Comparison of ENCODE assay signal across 14 cellular contexts in genomic region chr7:157692156-157693011, GRCh38.
DNase-seq lines count a peak whose midpoint lies in the region; ATAC-seq, FAIRE-seq and TF ChIP-seq lines count a peak whose summit lies in the region.
"Had no signal": no experiment of that assay in that cellular context is flagged by ENCODE, and none has a peak within 500 bp of the region (broad histone marks: within the 10 kb centered on the region; RNA-seq: fewer than 3 reads in every experiment).

No MANE protein-coding gene starts in this region.

- intact Hi-C loops in endothelial cell of umbilical vein (cut with micrococcal nuclease) = no loop called here

- TF ChIP-seq CTCF in endothelial cell of umbilical vein (IDR thresholded peaks at IDR 0.05; ENCODE audit: extremely low read depth in 1 of 2, insufficient read depth in 1 of 2, low read depth in 1 of 2, low read length in 2 of 2) (no peak), osteoblast (IDR thresholded peaks at IDR 0.05; ENCODE audit: extremely low read depth, low read depth, low read length) (no peak)

- H4K20me1 ChIP-seq in endothelial cell of umbilical vein (replicated peaks; ENCODE audit: control insufficient read depth, extremely low read depth, insufficient read depth, low read length) (no peaks in the 10 kb centered on the region), osteoblast (ENCODE audit: insufficient read depth, low read length) (no peaks in the 10 kb centered on the region)

- H3K27me3 ChIP-seq in endothelial cell of umbilical vein (ENCODE audit: control insufficient read depth in 2 of 2, insufficient read depth in 2 of 2, low read length in 2 of 2) (peaks cover 45 to 64% of the 10 kb centered on the region in 2 experiments), osteoblast (ENCODE audit: insufficient read depth, low read length) (peaks cover 18% of the 10 kb centered on the region)

- H3K79me2 ChIP-seq in endothelial cell of umbilical vein (ENCODE audit: control insufficient read depth, insufficient read depth, low read length) (no peaks in the 10 kb centered on the region), osteoblast (ENCODE audit: insufficient read depth, low read length) (no peaks in the 10 kb centered on the region)

- H2AFZ ChIP-seq in endothelial cell of umbilical vein (ENCODE audit: low read depth, low read length) = no peak overlapping the region
- H2AFZ ChIP-seq in osteoblast (ENCODE audit: low read length) = no peak overlapping the region

- H3K27ac ChIP-seq in KOPT-K1 (ENCODE audit: low read depth, low read length, poor library complexity, severe bottlenecking) = peak overlapping the region; percentile 57
- H3K27ac ChIP-seq in endothelial cell of umbilical vein (ENCODE audit: insufficient read depth, low read depth, low read length) = no peak overlapping the region
- H3K27ac ChIP-seq in osteoblast (ENCODE audit: low read depth, low read length) = no peak overlapping the region
- H3K27ac ChIP-seq: A549, KMS-11, tibial nerve had no signal

- CTCF ChIA-PET in endothelial cell of umbilical vein (lab: Charles Lee) = no interaction called here

- POLR2A ChIA-PET in endothelial cell of umbilical vein (lab: Charles Lee) = no interaction called here

- no peak for TF ChIP-seq POLR2A in endothelial cell of umbilical vein (IDR thresholded peaks at IDR 0.05; ENCODE audit: low read depth, low read length)

- no peak for ATAC-seq in GM19395 (IDR thresholded peaks at IDR 0.05; ENCODE audit: unreplicated experiment)

- no peak for FAIRE-seq in endothelial cell of umbilical vein (lab: Jason Lieb, UNC)
- FAIRE-seq: A549 had no signal

- no peak overlapping the region for H3K4me2 ChIP-seq in endothelial cell of umbilical vein (ENCODE audit: insufficient read depth, low read length)
- H3K4me2 ChIP-seq in osteoblast (ENCODE audit: insufficient read depth, low read length) = no peak overlapping the region
- H3K4me2 ChIP-seq: A549, KMS-11 had no signal

- BruUV-seq in endothelial cell of umbilical vein (replicated peaks; lab: Mats Ljungman, UMichigan) = no TSS peak

- H3K9me1 ChIP-seq in endothelial cell of umbilical vein (replicated peaks; ENCODE audit: control insufficient read depth, extremely low read depth, insufficient read depth, low read length) = no peaks in the 10 kb centered on the region

- peak; percentile 19 for DNase-seq in NCI-H748 (lab: John Stamatoyannopoulos, UW; ENCODE audit: unreplicated experiment)
- DNase-seq in NCI-H748 treated with DMSO at 0.1 percent for 48 hours (lab: John Stamatoyannopoulos, UW) = no peak
- no peak for DNase-seq in endothelial cell of umbilical vein (ENCODE audit: low read depth, low spot score)
- peak; percentile 78 for DNase-seq in osteoblast (ENCODE audit: insufficient read length, low spot score, missing footprints)
- DNase-seq in stimulated activated CD4-positive, alpha-beta T cell treated with anti-CD3 and anti-CD28 coated beads, Interleukin-4, amount 100 ng/mL, for 24 hours = no peak
- no peak for DNase-seq in DMS114 treated with DMSO at 0.1 percent for 48 hours (lab: John Stamatoyannopoulos, UW; ENCODE audit: unreplicated experiment)
- DNase-seq: activated CD8-positive, alpha-beta memory T cell treated with anti-CD3 and anti-CD28 coated beads, Interleukin-2, amount 50 U/mL, for 4 hours; NCI-H524 treated with DMSO at 0.1 percent for 48 hours; SHP77 treated with DMSO at 0.1 percent for 48 hours had no signal

- H3K4me1 ChIP-seq in endothelial cell of umbilical vein (ENCODE audit: control insufficient read depth, extremely low read depth, insufficient read depth, low read length) (no peaks in the 10 kb centered on the region), osteoblast (ENCODE audit: insufficient read depth, low read length) (no peaks in the 10 kb centered on the region)
- H3K4me1 ChIP-seq: A549 had no signal

- H3K9ac ChIP-seq in endothelial cell of umbilical vein (replicated peaks; ENCODE audit: extremely low read depth, insufficient read depth, low read length) = no peak overlapping the region
- H3K9ac ChIP-seq: KMS-11 had no signal

- H3K4me3 ChIP-seq in endothelial cell of umbilical vein (replicated peaks in 1 of 3; ENCODE audit: insufficient read depth in 1 of 3, low read depth in 1 of 3, low read length in 3 of 3) (no peak overlapping the region), osteoblast (ENCODE audit: insufficient read depth, low read length) (no peak overlapping the region)
- H3K4me3 ChIP-seq: A549 had no signal

- dilution Hi-C loops in endothelial cell of umbilical vein (cut with MboI; ENCODE audit: extremely low pct_ligation_motif_present, low sequenced_read_pairs) = no loop called here

- no peaks in the 10 kb centered on the region; the same call in 1 of the 2 replicates for H3K36me3 ChIP-seq in KOPT-K1 (ENCODE audit: insufficient read depth, low read length)
- H3K36me3 ChIP-seq in endothelial cell of umbilical vein (ENCODE audit: control insufficient read depth in 2 of 2, extremely low read depth in 1 of 2, insufficient read depth in 2 of 2, low read length in 2 of 2) = no peaks in the 10 kb centered on the region
- no peaks in the 10 kb centered on the region for H3K36me3 ChIP-seq in osteoblast (ENCODE audit: insufficient read depth, low read length)
- H3K36me3 ChIP-seq: tibial nerve had no signal

- H3K9me3 ChIP-seq in KOPT-K1 (ENCODE audit: insufficient read depth, low read length, poor library complexity, severe bottlenecking) = peaks cover 32% of the 10 kb centered on the region
- H3K9me3 ChIP-seq in endothelial cell of umbilical vein (replicated peaks; ENCODE audit: control insufficient read depth, insufficient read depth, low read length) = no peaks in the 10 kb centered on the region
- H3K9me3 ChIP-seq in osteoblast (ENCODE audit: low read depth, low read length) = no peaks in the 10 kb centered on the region
- H3K9me3 ChIP-seq: A549, tibial nerve had no signal

TF ChIP-seq in endothelial cell of umbilical vein, 7 proteins besides CTCF, POLR2A, EP300 and RAD21:
- TF ChIP-seq EZH2 (IDR thresholded peaks at IDR 0.05; ENCODE audit: borderline replicate concordance, low read depth, low read length, severe bottlenecking) (peak; percentile 58), POLR2AphosphoS5 (IDR thresholded peaks at IDR 0.05; ENCODE audit: insufficient read depth, low read depth, low read length) (no peak), JUN (IDR thresholded peaks at IDR 0.05; ENCODE audit: borderline replicate concordance, insufficient read depth, insufficient read length, low read depth) (no peak), FOS (IDR thresholded peaks at IDR 0.05; ENCODE audit: borderline replicate concordance, insufficient read depth, low read length) (no peak), MYC (IDR thresholded peaks at IDR 0.05; ENCODE audit: low read depth, low read length) (no peak), GATA2 (IDR thresholded peaks at IDR 0.05; ENCODE audit: insufficient read depth, insufficient read length, low read depth, low read length) (no peak), MAX (IDR thresholded peaks at IDR 0.05; ENCODE audit: insufficient read depth, insufficient read length) (no peak)

Comparison
In these comparisons a context has a peak if more than half of its experiments do, and no peak if none do; other contexts are left out.
1. DNase-seq: peak in NCI-H748 (single experiment) and osteoblast (single experiment); none in NCI-H748 treated with DMSO at 0.1 percent for 48 hours (single experiment), endothelial cell of umbilical vein (single experiment), stimulated activated CD4-positive, alpha-beta T cell treated with anti-CD3 and anti-CD28 coated beads, Interleukin-4, amount 100 ng/mL, for 24 hours (single experiment) and DMS114 treated with DMSO at 0.1 percent for 48 hours (single experiment).